ENCODE assay signal across 22 cellular contexts in genomic region chr9:7164440-7165349, GRCh38.
"Had no signal": no experiment of that assay in that cellular context is flagged by ENCODE, and none has a peak within 500 bp of the region (broad histone marks: within the 10 kb centered on the region; RNA-seq: fewer than 3 reads in every experiment).

No MANE protein-coding gene starts in this region.

- FAIRE-seq: frontal cortex, keratinocyte, urothelium cell line had no signal

- DNase-seq: activated CD4-positive, alpha-beta T cell treated with anti-CD3 and anti-CD28 coated beads, Interleukin-2, amount 10 ng/mL, durations not matched to agents 24 days and 14 days; activated CD8-positive, alpha-beta T cell treated with anti-CD3 and anti-CD28 coated beads for 36 hours; activated naive CD4-positive, alpha-beta T cell treated with Interleukin-2 at 50 U/mL for 16 hours; activated T-cell treated with anti-CD3 and anti-CD28 coated beads, Interleukin-2, amount 50 U/mL, for 1 hour; head of caudate nucleus; left lung; mammary epithelial cell; naive B cell; ovary; stimulated activated CD4-positive, alpha-beta T cell treated with anti-CD3 and anti-CD28 coated beads, Interleukin-4, amount 100 ng/mL, for 24 hours; T-helper 1 cell; T1000 had no signal

- H3K36me3 ChIP-seq: ovary had no signal

- H3K9me3 Mint-ChIP-seq: activated CD4-positive, alpha-beta T cell treated with anti-CD3 and anti-CD28 coated beads, Interleukin-2, amount 10 ng/mL, durations not matched to agents 24 days and 14 days; activated CD8-positive, alpha-beta T cell treated with anti-CD3 and anti-CD28 coated beads for 36 hours; activated T-helper 17 cell treated with anti-CD3 and anti-CD28 coated beads, Interleukin-2, amount 50 U/mL, for 72 hours; central memory CD8-positive, alpha-beta T cell; naive B cell; stimulated activated effector memory CD8-positive, alpha-beta T cell treated with anti-CD3 and anti-CD28 coated beads, Interleukin-12 subunit alpha, Interleukin-12 subunit beta, amount 100 ng/mL, for 72 hours had no signal

- H3K9me3 ChIP-seq: left lung, ovary had no signal

- H3K27ac ChIP-seq: coronary artery, left lung, ovary had no signal

- H3K4me1 ChIP-seq: left lung had no signal

- H3K27ac Mint-ChIP-seq: activated CD4-positive, alpha-beta T cell treated with anti-CD3 and anti-CD28 coated beads, Interleukin-2, amount 10 ng/mL, durations not matched to agents 24 days and 14 days; activated CD8-positive, alpha-beta T cell treated with anti-CD3 and anti-CD28 coated beads for 36 hours; activated T-helper 17 cell treated with anti-CD3 and anti-CD28 coated beads, Interleukin-2, amount 50 U/mL, for 72 hours; stimulated activated effector memory CD8-positive, alpha-beta T cell treated with anti-CD3 and anti-CD28 coated beads, Interleukin-12 subunit alpha, Interleukin-12 subunit beta, amount 100 ng/mL, for 72 hours had no signal

- H3K27me3 Mint-ChIP-seq: activated CD4-positive, alpha-beta T cell treated with anti-CD3 and anti-CD28 coated beads, Interleukin-2, amount 10 ng/mL, durations not matched to agents 24 days and 14 days; activated CD8-positive, alpha-beta T cell treated with anti-CD3 and anti-CD28 coated beads for 36 hours; activated T-helper 17 cell treated with anti-CD3 and anti-CD28 coated beads, Interleukin-2, amount 50 U/mL, for 72 hours; brain; central memory CD8-positive, alpha-beta T cell; naive B cell had no signal

- H3K4me2 ChIP-seq: smooth muscle cell had no signal

- H3K4me3 Mint-ChIP-seq: activated CD4-positive, alpha-beta T cell treated with anti-CD3 and anti-CD28 coated beads, Interleukin-2, amount 10 ng/mL, durations not matched to agents 24 days and 14 days; activated CD8-positive, alpha-beta T cell treated with anti-CD3 and anti-CD28 coated beads for 36 hours; activated T-helper 17 cell treated with anti-CD3 and anti-CD28 coated beads, Interleukin-2, amount 50 U/mL, for 72 hours; brain; central memory CD8-positive, alpha-beta T cell; naive B cell; stimulated activated effector memory CD8-positive, alpha-beta T cell treated with anti-CD3 and anti-CD28 coated beads, Interleukin-12 subunit alpha, Interleukin-12 subunit beta, amount 100 ng/mL, for 72 hours had no signal

- H3K4me3 ChIP-seq: coronary artery, left lung, ovary, smooth muscle cell had no signal

- ATAC-seq: activated CD8-positive, alpha-beta T cell treated with anti-CD3 and anti-CD28 coated beads for 36 hours; activated T-helper 17 cell treated with anti-CD3 and anti-CD28 coated beads, Interleukin-2, amount 50 U/mL, for 72 hours; left lung; sciatic nerve; stimulated activated effector memory CD8-positive, alpha-beta T cell treated with anti-CD3 and anti-CD28 coated beads, Interleukin-12 subunit alpha, Interleukin-12 subunit beta, amount 100 ng/mL, for 72 hours had no signal

- H3K27me3 ChIP-seq: left lung, ovary had no signal
